In the genomic region with DNA sequence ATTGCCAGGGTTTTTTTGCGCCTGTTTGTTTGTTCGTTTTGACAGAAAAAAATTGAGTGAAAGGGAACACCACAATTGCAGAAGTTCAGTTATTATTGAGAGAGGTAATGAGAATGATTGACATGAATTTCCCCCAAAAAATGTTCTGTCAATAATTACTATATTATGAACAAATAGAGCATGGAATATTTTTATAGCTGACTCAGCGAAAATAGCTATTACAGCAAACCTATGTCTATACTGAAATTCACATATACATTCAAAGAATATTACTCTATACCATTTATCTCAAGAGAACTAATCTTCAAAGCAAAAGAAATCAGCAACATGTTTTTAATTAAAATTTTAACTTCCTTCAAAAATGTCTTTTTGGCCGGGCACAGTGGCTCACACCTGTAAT, we compare ENCODE assay signal across 2 cellular contexts.
A peak's percentile ranks its signal among the peaks of the same experiment; 100 is the strongest.
TF ChIP-seq lines count a peak whose summit lies in the region.

No MANE protein-coding gene starts in this region.

TF ChIP-seq in IMR-90, 13 proteins besides CTCF, POLR2A, EP300 and RAD21:
- TF ChIP-seq MAFK (IDR thresholded peaks at IDR 0.05; ENCODE audit: low read depth, low read length): peak; percentile 98

TF ChIP-seq in K562, 482 proteins besides CTCF, POLR2A, EP300 and RAD21:
- TF ChIP-seq C11orf30 (IDR thresholded peaks at IDR 0.05; ENCODE audit: low read depth) (peak; percentile 50; the same call in 1 of the 2 replicates), ZNF316 (IDR thresholded peaks at IDR 0.05) (peak; percentile 79), MAFG (tag; conservative IDR thresholded peaks at IDR 0.05) (peak; percentile 62; the same call in 1 of the 2 replicates), MAFF (IDR thresholded peaks at IDR 0.05; ENCODE audit: low read length) (peak; percentile 84), MAFK (IDR thresholded peaks at IDR 0.05; ENCODE audit: low read length) (peak; percentile 90)
